In the genomic region with DNA sequence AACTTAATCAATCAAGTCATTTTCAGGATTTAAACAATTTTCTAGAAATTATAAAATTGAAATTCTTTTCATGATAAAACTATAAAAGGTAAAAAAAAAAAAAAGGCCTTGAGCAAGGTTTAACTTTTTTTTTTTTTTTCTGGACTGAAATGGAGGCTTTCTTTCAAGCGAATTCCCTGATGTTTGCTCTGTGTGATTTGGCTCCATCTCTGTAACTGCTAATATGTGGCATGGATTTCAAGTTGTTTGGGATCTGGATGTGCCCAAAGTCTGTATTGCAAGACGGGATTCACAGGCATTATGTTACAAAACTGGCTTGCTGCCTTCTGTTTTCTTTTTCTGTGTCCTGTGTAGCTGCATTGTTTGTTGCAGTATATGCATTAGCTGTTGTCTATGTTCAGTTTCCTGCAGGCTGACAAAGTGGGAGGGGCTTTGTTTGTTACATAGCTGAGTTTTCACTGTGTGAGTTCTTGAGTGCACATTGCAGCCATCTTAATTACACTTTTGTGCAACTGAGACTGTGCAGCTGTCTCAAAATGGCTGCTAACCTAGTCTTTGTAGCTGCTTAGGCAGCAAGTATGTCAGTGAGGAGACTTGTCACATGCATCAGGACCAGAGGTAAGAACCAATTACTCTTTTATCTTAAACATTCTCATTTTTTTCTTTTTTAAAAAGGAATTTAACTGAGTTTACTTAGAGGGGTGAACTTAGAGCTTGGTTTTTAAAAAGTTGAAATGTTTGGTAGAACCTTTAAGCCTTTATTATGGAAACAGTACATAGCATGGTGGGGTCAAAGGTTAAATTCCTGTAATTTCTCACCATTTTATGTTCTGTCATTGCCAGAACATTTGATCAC, we compare ENCODE assay signal across 8 cellular contexts. TPM values are rescaled to one million over a fixed set of nuclear protein-coding genes. Genes with fewer than 3 reads are reported as not detected.
A peak's percentile ranks its signal among the peaks of the same experiment; 100 is the strongest.
DNase-seq lines count a peak whose midpoint lies in the region; ATAC-seq, FAIRE-seq and TF ChIP-seq lines count a peak whose summit lies in the region.

No MANE protein-coding gene starts in this region.

- H3K27me3 ChIP-seq in pancreas, result no peaks in the 10 kb centered on the region

- H3K36me3 Mint-ChIP-seq in activated naive CD8-positive, alpha-beta T cell, result peaks cover 15% of the 10 kb centered on the region

- peak overlapping the region; percentile 24 to 75 (median 58) for H3K27ac ChIP-seq in pancreas

- H3K9me3 Mint-ChIP-seq in activated naive CD8-positive, alpha-beta T cell (ENCODE audit: low read depth), result peaks cover 3% of the 10 kb centered on the region

- peak overlapping the region; percentile 64 for H3K4me3 Mint-ChIP-seq in activated naive CD8-positive, alpha-beta T cell

- no peaks in the 10 kb centered on the region for H3K9me3 ChIP-seq in pancreas

- peak; percentile 94 for FAIRE-seq in pancreas (lab: Jason Lieb, UNC)
- no peak for FAIRE-seq in HTR-8/SVneo (lab: Jason Lieb, UNC)

- peak overlapping the region; percentile 29 for H3K4me3 ChIP-seq in Jurkat, Clone E6-1 (ENCODE audit: low read length)
- H3K4me3 ChIP-seq in pancreas, result peak overlapping the region in 2 of 4 donors; percentile 20 to 28

- 1 to 4% methylated on average over 2 of the region's 2 CpGs for WGBS in pancreas, 2 donors

- ATAC-seq in GM21619 (IDR thresholded peaks at IDR 0.05; ENCODE audit: unreplicated experiment) (peak; percentile 92), pancreas (peak; percentile 95 to 98 (median 96))

- H3K27ac Mint-ChIP-seq in activated naive CD8-positive, alpha-beta T cell, result peak overlapping the region; percentile 83

- peaks cover 61% of the 10 kb centered on the region for H3K4me1 Mint-ChIP-seq in activated naive CD8-positive, alpha-beta T cell (ENCODE audit: low read depth)

- no peaks in the 10 kb centered on the region for H3K27me3 Mint-ChIP-seq in activated naive CD8-positive, alpha-beta T cell

- H3K36me3 ChIP-seq in pancreas, result no peaks in the 10 kb centered on the region

- intact Hi-C loops in head of caudate nucleus (cut with DNase I), result no loop called here
- intact Hi-C loops in pancreas (cut with DNase I), result loop anchor here in 1 of 3 donors (10.0 kb wide), 1 partner anchor 130 kb away; no protein-coding TSS in a partner anchor

- H3K4me1 ChIP-seq in pancreas, result peaks cover 16 to 37% (median 17%) of the 10 kb centered on the region in 3 donors

- TF ChIP-seq CTCF in pancreas (IDR thresholded peaks at IDR 0.05), result no peak

- peak; percentile 86 for DNase-seq in ELR (ENCODE audit: low read depth)
- peak; percentile 96 for DNase-seq in Jurkat, Clone E6-1 (ENCODE audit: low read depth, low spot score)
- peak; percentile 84 for DNase-seq in RKO (ENCODE audit: low spot score)
- DNase-seq in head of caudate nucleus, result peak in 25 of 42 donors; percentile 9 to 75 (median 31)
- peak in 3 of 6 donors; percentile 62 to 81 (median 72) for DNase-seq in pancreas
- DNase-seq in HTR-8/SVneo (ENCODE audit: insufficient read length, low spot score), result no peak

RNA-seq across cellular contexts. Expression of a gene that starts 19.5 kb away (rescaled TPM):
- polyA plus RNA-seq in Jurkat, Clone E6-1 (2012; ENCODE audit: insufficient read depth, insufficient read length), result 12.8 TPM
- 10 to 100 TPM; 24.0 to 54.1 (median 30.3) TPM for total RNA-seq in pancreas
- polyA plus RNA-seq in pancreas, result 1 to 10 TPM; 5.7 to 5.9 TPM
